Comparison of ENCODE assay signal across 11 cellular contexts in the genomic region with DNA sequence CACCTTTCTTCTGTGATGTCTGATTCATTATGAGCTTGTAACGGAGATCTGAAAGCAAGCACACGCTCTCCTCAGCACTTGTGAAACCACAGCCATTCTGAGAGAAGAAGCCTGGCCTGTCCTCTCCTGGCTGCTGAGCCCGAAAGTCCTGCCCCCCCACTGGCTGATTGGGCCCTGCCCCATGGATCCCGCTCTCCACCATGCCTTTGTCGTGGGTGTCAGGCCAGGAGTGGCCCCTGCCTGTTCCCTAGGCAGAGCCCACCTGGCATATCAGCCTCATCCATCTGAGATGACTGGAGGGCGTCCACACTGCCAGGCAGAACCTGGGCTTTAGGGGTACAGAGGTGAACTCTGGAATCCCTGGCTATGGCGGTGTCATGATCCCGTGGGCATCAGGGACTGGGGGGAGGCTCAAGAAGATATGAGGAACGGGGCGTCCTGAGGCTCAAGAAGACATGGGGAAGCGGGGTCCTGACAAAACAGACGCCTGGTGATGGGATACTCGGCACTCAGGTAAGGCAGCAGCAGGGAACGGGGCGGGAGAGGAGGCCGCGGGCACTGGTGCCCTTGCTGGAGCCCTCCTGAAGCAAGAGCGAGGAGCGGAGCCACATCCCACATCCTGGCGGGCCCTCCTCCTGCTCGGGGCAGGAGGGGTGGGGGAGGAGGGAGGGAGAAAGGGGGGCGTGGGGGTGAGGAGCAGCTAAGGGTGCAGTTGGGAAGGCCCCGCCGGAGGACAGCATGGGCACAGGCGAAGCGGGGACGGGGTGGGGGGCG. TPM values are rescaled to one million over a fixed set of nuclear protein-coding genes. Genes with fewer than 3 reads are reported as not detected.
DNase-seq lines count a peak whose midpoint lies in the region; ATAC-seq, FAIRE-seq and TF ChIP-seq lines count a peak whose summit lies in the region.
"Not testable (repeated sequence)": the region's sequence is repeated elsewhere in the genome, so short reads cannot be mapped to it uniquely, and the experiment has no call there.
"Had no signal": no experiment of that assay in that cellular context is flagged by ENCODE, and none has a peak within 500 bp of the region (broad histone marks: within the 10 kb centered on the region; RNA-seq: fewer than 3 reads in every experiment).

No MANE protein-coding gene starts in this region.

- not testable (repeated sequence) for H4K20me1 ChIP-seq in K562 (replicated peaks; ENCODE audit: control insufficient read depth, insufficient read depth, low read length)

- not testable (repeated sequence) for H3K9ac ChIP-seq in HUES48 (ENCODE audit: low read depth, low read length)
- H3K9ac ChIP-seq in K562 (ENCODE audit: insufficient read depth in 1 of 2, low read depth in 2 of 2, low read length in 2 of 2) = peak overlapping the region in 1 of 2 experiments; percentile 26; a peak in 1 of 4 replicates

- H3K27me3 ChIP-seq in HUES48 (ENCODE audit: control insufficient read depth, insufficient read depth, low read length); K562 (ENCODE audit: control insufficient read depth in 2 of 2, insufficient read depth in 2 of 2, low read length in 2 of 2): not testable (repeated sequence)
- H3K27me3 ChIP-seq in left ventricle myocardium inferior (ENCODE audit: low read depth) = peaks cover 26% of the 10 kb centered on the region

- H3K36me3 ChIP-seq in HUES48 (ENCODE audit: control insufficient read depth, insufficient read depth, low read length); K562 (ENCODE audit: control insufficient read depth, insufficient read depth, low read length); left ventricle myocardium inferior; mesodermal cell (ENCODE audit: control insufficient read depth, insufficient read depth, low read length): not testable (repeated sequence)

- H3K9me1 ChIP-seq in K562 (ENCODE audit: control insufficient read depth, insufficient read depth, low read length) = not testable (repeated sequence)

- FAIRE-seq in K562 (lab: Jason Lieb, UNC) = not testable (repeated sequence)

- H3K4me3 Mint-ChIP-seq in activated CD4-positive, alpha-beta memory T cell treated with anti-CD3 and anti-CD28 coated beads for 36 hours = peak overlapping the region; percentile 47

- not testable (repeated sequence) for H3K79me2 ChIP-seq in K562 (ENCODE audit: control insufficient read depth, insufficient read depth, low read length)

- not testable (repeated sequence) for TF ChIP-seq RAD21 in K562 (CRISPR knock-in tag; conservative IDR thresholded peaks at IDR 0.05 in 1 of 2, IDR thresholded peaks at IDR 0.05 in 1 of 2)

- ATAC-seq in GM18867 (IDR thresholded peaks at IDR 0.05; ENCODE audit: unreplicated experiment) (peak; percentile 42), K562 (peak; percentile 3), sciatic nerve (peak; percentile 17)

- BruUV-seq in K562 (replicated peaks; lab: Mats Ljungman, UMichigan) = not testable (repeated sequence)

- not testable (repeated sequence) for TF ChIP-seq EP300 in K562 (IDR thresholded peaks at IDR 0.05; ENCODE audit: low read length)

- not testable (repeated sequence) for H3K27me3 Mint-ChIP-seq in activated CD4-positive, alpha-beta memory T cell treated with anti-CD3 and anti-CD28 coated beads for 36 hours

- H2AFZ ChIP-seq in K562 (ENCODE audit: low read depth, low read length) = not testable (repeated sequence)

- intact Hi-C loops in activated CD4-positive, alpha-beta memory T cell treated with anti-CD3 and anti-CD28 coated beads for 36 hours (cut with micrococcal nuclease); K562 (cut with micrococcal nuclease); left ventricle myocardium inferior (cut with micrococcal nuclease); sciatic nerve (cut with DNase I): not testable (repeated sequence)

- not testable (repeated sequence) for H3K4me2 ChIP-seq in K562 (ENCODE audit: insufficient read depth, low read length)

- not testable (repeated sequence) for H3K27ac ChIP-seq in HUES48 (ENCODE audit: low read depth, low read length); K562 (ENCODE audit: extremely low read depth, low read depth, low read length); left ventricle myocardium inferior (replicated peaks); mesodermal cell (ENCODE audit: low read depth, low read length, severe bottlenecking)

- H3K27ac Mint-ChIP-seq in activated CD4-positive, alpha-beta memory T cell treated with anti-CD3 and anti-CD28 coated beads for 36 hours = not testable (repeated sequence)

- POLR2A ChIA-PET in activated CD4-positive, alpha-beta memory T cell treated with anti-CD3 and anti-CD28 coated beads for 36 hours (lab: Charles Lee); K562 (lab: Yijun Ruan, JAX): not testable (repeated sequence)

- H3K36me3 Mint-ChIP-seq in activated CD4-positive, alpha-beta memory T cell treated with anti-CD3 and anti-CD28 coated beads for 36 hours = not testable (repeated sequence)

- not testable (repeated sequence) for DNase-seq in AG10803 (ENCODE audit: low read depth); left ventricle myocardium inferior
- DNase-seq in activated CD4-positive, alpha-beta memory T cell treated with anti-CD3 and anti-CD28 coated beads for 36 hours = peak; percentile 18
- DNase-seq in K562 (ENCODE audit: extremely low read depth in 1 of 4, low spot score in 3 of 4) = peak in 1 of 4 experiments; percentile 4
- DNase-seq in sciatic nerve (ENCODE audit: low spot score) = peak; percentile 39

- H3K4me1 ChIP-seq in HUES48 (ENCODE audit: control insufficient read depth, insufficient read depth, low read length); left ventricle myocardium inferior; mesodermal cell (ENCODE audit: control insufficient read depth, insufficient read depth, low read length, poor library complexity, severe bottlenecking): not testable (repeated sequence)
- peaks cover 0 to 14% of the 10 kb centered on the region in 2 experiments; a peak in 2 of 5 replicates for H3K4me1 ChIP-seq in K562 (replicated peaks in 1 of 2; ENCODE audit: control insufficient read depth in 2 of 2, insufficient read depth in 2 of 2, low read length in 2 of 2)

- in situ Hi-C loops in K562 (cut with MboI) = not testable (repeated sequence)

- TF ChIP-seq POLR2A in K562 (conservative IDR thresholded peaks at IDR 0.05) = not testable (repeated sequence)

- peak overlapping the region; percentile 55 for H3K4me3 ChIP-seq in AG10803 (ENCODE audit: low read length)
- peak overlapping the region; percentile 40; the same call in 1 of the 2 replicates for H3K4me3 ChIP-seq in HUES48 (ENCODE audit: low read depth, low read length)
- not testable (repeated sequence) for H3K4me3 ChIP-seq in K562
- H3K4me3 ChIP-seq in left ventricle myocardium inferior = peak overlapping the region; percentile 60
- H3K4me3 ChIP-seq in mesodermal cell (ENCODE audit: extremely low read depth, insufficient read depth, low read length, poor library complexity, severe bottlenecking) = peak overlapping the region; percentile 14

- TF ChIP-seq CTCF in AG10803 (conservative IDR thresholded peaks at IDR 0.05; ENCODE audit: low read length); K562 (IDR thresholded peaks at IDR 0.05 in 2 of 3, conservative IDR thresholded peaks at IDR 0.05 in 1 of 3; ENCODE audit: insufficient read depth in 2 of 3, low read depth in 1 of 3, low read length in 3 of 3); left ventricle myocardium inferior (IDR thresholded peaks at IDR 0.05; ENCODE audit: borderline replicate concordance): not testable (repeated sequence)

- not testable (repeated sequence) for H3K4me1 Mint-ChIP-seq in activated CD4-positive, alpha-beta memory T cell treated with anti-CD3 and anti-CD28 coated beads for 36 hours (ENCODE audit: low read depth)

- 54% methylated on average over 10 of the region's 28 CpGs for WGBS in K562 (ENCODE audit: insufficient coverage, low coverage, missing lambda C conversion rate)
- WGBS in mesodermal cell (ENCODE audit: insufficient coverage in 2 of 2), 2 experiments = 61 to 82% methylated on average over 10 to 16 of the region's 28 CpGs

- CTCF ChIA-PET in activated CD4-positive, alpha-beta memory T cell treated with anti-CD3 and anti-CD28 coated beads for 36 hours (lab: Charles Lee) = interaction anchor here (0.9 kb wide), 1 partner anchor 108 kb away, joined by 7 read pairs; no protein-coding TSS in a partner anchor
- CTCF ChIA-PET in K562 (lab: Yijun Ruan, JAX; ENCODE audit: low intra/inter-chr PET ratio) = not testable (repeated sequence)

- not testable (repeated sequence) for H3K9me3 ChIP-seq in HUES48 (ENCODE audit: control insufficient read depth, insufficient read depth, low read length); K562 (replicated peaks; ENCODE audit: control insufficient read depth, insufficient read depth, low read depth, low read length); left ventricle myocardium inferior (replicated peaks); mesodermal cell (ENCODE audit: control insufficient read depth, low read length)

- H3K9me3 Mint-ChIP-seq in activated CD4-positive, alpha-beta memory T cell treated with anti-CD3 and anti-CD28 coated beads for 36 hours = not testable (repeated sequence)

RNA-seq across cellular contexts. Expression of a gene that starts 1.5 kb away (rescaled TPM):
- 1 to 10 TPM; 3.2 to 3.3 TPM for total RNA-seq in activated CD4-positive, alpha-beta memory T cell treated with anti-CD3 and anti-CD28 coated beads for 36 hours
- 4.0 and 15.6 TPM in 2 replicates for total RNA-seq in K562 (2011; cell fraction: chromatin; rRNA removed; ENCODE audit: low replicate concordance)
- 8.2 and 11.2 TPM in 2 replicates for total RNA-seq in K562 (2011; cell fraction: nucleolus; rRNA removed)
- total RNA-seq in K562 (2011; cell fraction: nucleoplasm; rRNA removed) = 6.4 and 6.6 TPM in 2 replicates
- total RNA-seq in K562 (2014; rRNA removed) (0.59 and 0.65 TPM in 2 replicates), K562 (2014; rRNA removed; fragmentation: Illumina TruSeq; extraction: Trizol) (0.11 and 0.19 TPM in 2 replicates), K562 (2015; rRNA removed; fragmentation: Illumina TruSeq; extraction: Trizol) (0.25 and 0.57 TPM in 2 replicates), K562 (2021) (1.0 and 1.4 TPM in 2 replicates), left ventricle myocardium inferior (0.44 TPM), sciatic nerve (7.5 TPM)
- polyA plus RNA-seq in K562 (2011; rRNA removed) (1.2 and 2.1 TPM in 2 replicates), K562 (2014; fragmentation: Illumina TruSeq; extraction: Trizol) (0.28 and 0.45 TPM in 2 replicates), K562 (2014; fragmentation: Nextera tagmentation; extraction: Ambion mirVana) (under 1 TPM in 1 of 2 experiments, not detected in 1; 0.04 TPM), K562 (2014; rRNA removed) (1.5 and 1.6 TPM in 2 replicates)
- polyA plus RNA-seq in K562 (2011; cell fraction: cytosol; rRNA removed) = 0.68 and 1.6 TPM in 2 replicates
- 16.4 and 25.1 TPM in 2 replicates for polyA plus RNA-seq in K562 (2011; cell fraction: nucleus; rRNA removed)
- polyA plus RNA-seq in K562 (2012) = 2.9 and 6.0 TPM in 2 replicates
- polyA minus RNA-seq in K562 (2011; rRNA and poly(A)+ RNA removed) = 0.18 and 0.42 TPM in 2 replicates
- 0.36 TPM in 1 of 2 replicates, not detected in the other for polyA minus RNA-seq in K562 (2011; cell fraction: cytosol; rRNA and poly(A)+ RNA removed)
- polyA minus RNA-seq in K562 (2011; cell fraction: nucleus; rRNA and poly(A)+ RNA removed) = 1.9 TPM in 2 replicates
- 38.0 TPM for polyA plus RNA-seq in mesodermal cell (2013, experiment 1 of 2)
- 33.4 TPM for polyA plus RNA-seq in mesodermal cell (2013, experiment 2 of 2)

RNA-seq across cellular contexts. Expression of a gene that starts 14.4 kb away (rescaled TPM):
- total RNA-seq in activated CD4-positive, alpha-beta memory T cell treated with anti-CD3 and anti-CD28 coated beads for 36 hours = not detected
- total RNA-seq in K562 (2011; cell fraction: chromatin; rRNA removed; ENCODE audit: low replicate concordance) = 6.4 and 10.3 TPM in 2 replicates
- 5.8 and 8.0 TPM in 2 replicates for total RNA-seq in K562 (2011; cell fraction: nucleolus; rRNA removed)
- 4.4 and 6.6 TPM in 2 replicates for total RNA-seq in K562 (2011; cell fraction: nucleoplasm; rRNA removed)
- total RNA-seq in K562 (2014; rRNA removed) = 0.23 and 0.33 TPM in 2 replicates
- 0.38 and 0.51 TPM in 2 replicates for total RNA-seq in K562 (2014; rRNA removed; fragmentation: Illumina TruSeq; extraction: Trizol)
- total RNA-seq in K562 (2015; rRNA removed; fragmentation: Illumina TruSeq; extraction: Trizol) = 0.33 and 0.41 TPM in 2 replicates
- total RNA-seq in K562 (2021) = 2.1 and 2.2 TPM in 2 replicates
- 0.09 and 0.15 TPM in 2 replicates for polyA plus RNA-seq in K562 (2011; rRNA removed)
- 0.06 and 0.09 TPM in 2 replicates for polyA plus RNA-seq in K562 (2011; cell fraction: cytosol; rRNA removed)
- polyA plus RNA-seq in K562 (2011; cell fraction: nucleus; rRNA removed) = 0.90 and 2.3 TPM in 2 replicates
- 0.10 and 0.24 TPM in 2 replicates for polyA plus RNA-seq in K562 (2012)
- 0.25 and 0.26 TPM in 2 replicates for polyA plus RNA-seq in K562 (2014; fragmentation: Illumina TruSeq; extraction: Trizol)
- polyA plus RNA-seq in K562 (2014; fragmentation: Nextera tagmentation; extraction: Ambion mirVana) = under 1 TPM in 1 of 2 experiments, not detected in 1; 0.04 TPM
- polyA plus RNA-seq in K562 (2014; rRNA removed) = 0.18 and 0.28 TPM in 2 replicates
- polyA minus RNA-seq in K562 (2011; rRNA and poly(A)+ RNA removed) = 0.57 and 0.74 TPM in 2 replicates
- polyA minus RNA-seq in K562 (2011; cell fraction: cytosol; rRNA and poly(A)+ RNA removed) = 0.36 TPM in 1 of 2 replicates, not detected in the other
- 4.0 and 4.8 TPM in 2 replicates for polyA minus RNA-seq in K562 (2011; cell fraction: nucleus; rRNA and poly(A)+ RNA removed)
- total RNA-seq in left ventricle myocardium inferior = not detected
- 0.63 TPM for polyA plus RNA-seq in mesodermal cell (2013, experiment 1 of 2)
- polyA plus RNA-seq in mesodermal cell (2013, experiment 2 of 2) = 0.56 TPM
- total RNA-seq in sciatic nerve = 2.0 TPM
- total RNA-seq: A172, esophagus squamous epithelium had no signal

RNA-seq across cellular contexts. Expression of a gene that starts 37.9 kb away (rescaled TPM):
- total RNA-seq in activated CD4-positive, alpha-beta memory T cell treated with anti-CD3 and anti-CD28 coated beads for 36 hours = 10 to 100 TPM; 65.8 to 69.4 TPM
- total RNA-seq in K562 (2011; cell fraction: chromatin; rRNA removed; ENCODE audit: low replicate concordance) = 91.3 and 261 TPM in 2 replicates
- total RNA-seq in K562 (2011; cell fraction: nucleolus; rRNA removed) = 155 and 168 TPM in 2 replicates
- total RNA-seq in K562 (2011; cell fraction: nucleoplasm; rRNA removed) = 102 and 110 TPM in 2 replicates
- total RNA-seq in K562 (2014; rRNA removed) = 46.6 and 61.6 TPM in 2 replicates
- 25.7 and 26.0 TPM in 2 replicates for total RNA-seq in K562 (2014; rRNA removed; fragmentation: Illumina TruSeq; extraction: Trizol)
- 35.7 and 39.6 TPM in 2 replicates for total RNA-seq in K562 (2015; rRNA removed; fragmentation: Illumina TruSeq; extraction: Trizol)
- 108 and 123 TPM in 2 replicates for total RNA-seq in K562 (2021)
- polyA plus RNA-seq in K562 (2011; rRNA removed) = 33.4 and 80.6 TPM in 2 replicates
- 38.3 and 60.1 TPM in 2 replicates for polyA plus RNA-seq in K562 (2011; cell fraction: cytosol; rRNA removed)
- 258 and 368 TPM in 2 replicates for polyA plus RNA-seq in K562 (2011; cell fraction: nucleus; rRNA removed)
- 62.6 and 64.0 TPM in 2 replicates for polyA plus RNA-seq in K562 (2012)
- 79.3 and 102 TPM in 2 replicates for polyA plus RNA-seq in K562 (2014; fragmentation: Illumina TruSeq; extraction: Trizol)
- polyA plus RNA-seq in K562 (2014; fragmentation: Nextera tagmentation; extraction: Ambion mirVana) = 1 to 10 TPM; 7.5 to 8.8 TPM
- polyA plus RNA-seq in K562 (2014; rRNA removed) = 65.1 and 71.4 TPM in 2 replicates
- polyA minus RNA-seq in K562 (2011; rRNA and poly(A)+ RNA removed) = 26.6 and 35.5 TPM in 2 replicates
- polyA minus RNA-seq in K562 (2011; cell fraction: cytosol; rRNA and poly(A)+ RNA removed) = 63.5 and 85.1 TPM in 2 replicates
- 80.4 and 94.5 TPM in 2 replicates for polyA minus RNA-seq in K562 (2011; cell fraction: nucleus; rRNA and poly(A)+ RNA removed)
- total RNA-seq in left ventricle myocardium inferior = 26.7 TPM
- 54.2 TPM for polyA plus RNA-seq in mesodermal cell (2013, experiment 1 of 2)
- 49.4 TPM for polyA plus RNA-seq in mesodermal cell (2013, experiment 2 of 2)
- total RNA-seq in sciatic nerve = 40.4 TPM

RNA-seq across cellular contexts. Expression of a gene that starts 38.6 kb away (rescaled TPM):
- total RNA-seq in activated CD4-positive, alpha-beta memory T cell treated with anti-CD3 and anti-CD28 coated beads for 36 hours = 100 to 1,000 TPM; 388 to 401 TPM
- 10.2 and 28.9 TPM in 2 replicates for total RNA-seq in K562 (2011; cell fraction: chromatin; rRNA removed; ENCODE audit: low replicate concordance)
- 71.5 and 79.0 TPM in 2 replicates for total RNA-seq in K562 (2011; cell fraction: nucleolus; rRNA removed)
- 32.1 and 38.3 TPM in 2 replicates for total RNA-seq in K562 (2011; cell fraction: nucleoplasm; rRNA removed)
- 435 and 624 TPM in 2 replicates for total RNA-seq in K562 (2014; rRNA removed)
- total RNA-seq in K562 (2014; rRNA removed; fragmentation: Illumina TruSeq; extraction: Trizol) = 15.9 and 19.3 TPM in 2 replicates
- total RNA-seq in K562 (2015; rRNA removed; fragmentation: Illumina TruSeq; extraction: Trizol) = 102 and 115 TPM in 2 replicates
- total RNA-seq in K562 (2021) = 379 and 394 TPM in 2 replicates
- 114 and 170 TPM in 2 replicates for polyA plus RNA-seq in K562 (2011; rRNA removed)
- 101 and 352 TPM in 2 replicates for polyA plus RNA-seq in K562 (2011; cell fraction: cytosol; rRNA removed)
- 57.8 and 72.4 TPM in 2 replicates for polyA plus RNA-seq in K562 (2011; cell fraction: nucleus; rRNA removed)
- polyA plus RNA-seq in K562 (2012) = 267 and 316 TPM in 2 replicates
- 12.5 and 57.0 TPM in 2 replicates for polyA plus RNA-seq in K562 (2014; fragmentation: Illumina TruSeq; extraction: Trizol)
- polyA plus RNA-seq in K562 (2014; fragmentation: Nextera tagmentation; extraction: Ambion mirVana) = 1 to 10 TPM; 5.1 to 9.3 TPM
- 321 and 383 TPM in 2 replicates for polyA plus RNA-seq in K562 (2014; rRNA removed)
- 3.0 and 3.9 TPM in 2 replicates for polyA minus RNA-seq in K562 (2011; rRNA and poly(A)+ RNA removed)
- polyA minus RNA-seq in K562 (2011; cell fraction: cytosol; rRNA and poly(A)+ RNA removed) = 41.0 and 73.4 TPM in 2 replicates
- polyA minus RNA-seq in K562 (2011; cell fraction: nucleus; rRNA and poly(A)+ RNA removed) = 24.0 and 37.5 TPM in 2 replicates
- 422 TPM for total RNA-seq in left ventricle myocardium inferior
- 227 TPM for polyA plus RNA-seq in mesodermal cell (2013, experiment 1 of 2)
- polyA plus RNA-seq in mesodermal cell (2013, experiment 2 of 2) = 221 TPM
- total RNA-seq in sciatic nerve = 168 TPM

RNA-seq across cellular contexts. Expression of a gene that starts 54.8 kb away (rescaled TPM):
- not detected for total RNA-seq in activated CD4-positive, alpha-beta memory T cell treated with anti-CD3 and anti-CD28 coated beads for 36 hours
- total RNA-seq in K562 (2011; cell fraction: chromatin; rRNA removed; ENCODE audit: low replicate concordance) = not detected in 2 replicates
- total RNA-seq in K562 (2011; cell fraction: nucleolus; rRNA removed) = not detected in 2 replicates
- not detected in 2 replicates for total RNA-seq in K562 (2011; cell fraction: nucleoplasm; rRNA removed)
- total RNA-seq in K562 (2014; rRNA removed) (0.14 and 0.41 TPM in 2 replicates), K562 (2014; rRNA removed; fragmentation: Illumina TruSeq; extraction: Trizol) (0.10 TPM in 1 of 2 replicates, not detected in the other), K562 (2015; rRNA removed; fragmentation: Illumina TruSeq; extraction: Trizol) (0.15 and 0.25 TPM in 2 replicates), K562 (2021) (not detected in 2 replicates), left ventricle myocardium inferior (47.1 TPM), sciatic nerve (not detected)
- polyA plus RNA-seq in K562 (2011; rRNA removed) (0.11 and 0.26 TPM in 2 replicates), K562 (2014; fragmentation: Illumina TruSeq; extraction: Trizol) (0.22 and 0.30 TPM in 2 replicates), K562 (2014; fragmentation: Nextera tagmentation; extraction: Ambion mirVana) (under 1 TPM in 1 of 2 experiments, not detected in 1; 0.13 TPM), K562 (2014; rRNA removed) (0.09 and 0.12 TPM in 2 replicates)
- polyA plus RNA-seq in K562 (2011; cell fraction: cytosol; rRNA removed) = 0.34 and 0.48 TPM in 2 replicates
- polyA plus RNA-seq in K562 (2011; cell fraction: nucleus; rRNA removed) = 0.34 and 0.37 TPM in 2 replicates
- polyA plus RNA-seq in K562 (2012) = 0.06 and 0.09 TPM in 2 replicates
- polyA minus RNA-seq in K562 (2011; rRNA and poly(A)+ RNA removed) = 0.14 TPM in 1 of 2 replicates, not detected in the other
- polyA minus RNA-seq in K562 (2011; cell fraction: cytosol; rRNA and poly(A)+ RNA removed) = not detected in 2 replicates
- polyA minus RNA-seq in K562 (2011; cell fraction: nucleus; rRNA and poly(A)+ RNA removed) = not detected in 2 replicates
- not detected for polyA plus RNA-seq in mesodermal cell (2013, experiment 1 of 2)
- not detected for polyA plus RNA-seq in mesodermal cell (2013, experiment 2 of 2)
- total RNA-seq: A172, esophagus squamous epithelium, pulmonary artery endothelial cell had no signal
